Comparison of ENCODE assay signal across 1 cellular context in the genomic region with DNA sequence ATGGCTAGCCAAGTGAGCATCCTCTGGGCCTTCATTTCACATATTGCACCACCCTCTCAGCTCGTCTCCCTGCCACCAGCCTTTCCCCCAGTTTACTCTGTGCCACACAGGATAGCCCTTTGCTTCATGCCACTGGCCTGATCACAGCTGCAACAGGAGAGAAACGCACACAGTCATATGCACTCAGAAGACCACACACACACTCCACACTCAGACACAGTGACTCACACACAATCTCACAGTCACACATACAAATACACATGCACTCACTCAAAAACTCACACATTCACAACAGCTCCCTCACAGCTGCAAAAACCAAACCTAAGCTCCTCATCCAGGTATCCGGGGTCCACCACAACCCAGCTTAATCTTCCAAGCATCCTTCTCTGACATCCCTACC.
TF ChIP-seq lines count a peak whose summit lies in the region.

No MANE protein-coding gene starts in this region.

TF ChIP-seq in GM23338, 12 proteins besides CTCF, POLR2A, EP300 and RAD21 (continued from another document):
- TF ChIP-seq ETS1 (IDR thresholded peaks at IDR 0.05) (no peak), JUNB (IDR thresholded peaks at IDR 0.05; ENCODE audit: unreplicated experiment) (no peak)
